ENCODE assay signal across 8 cellular contexts in the genomic region with DNA sequence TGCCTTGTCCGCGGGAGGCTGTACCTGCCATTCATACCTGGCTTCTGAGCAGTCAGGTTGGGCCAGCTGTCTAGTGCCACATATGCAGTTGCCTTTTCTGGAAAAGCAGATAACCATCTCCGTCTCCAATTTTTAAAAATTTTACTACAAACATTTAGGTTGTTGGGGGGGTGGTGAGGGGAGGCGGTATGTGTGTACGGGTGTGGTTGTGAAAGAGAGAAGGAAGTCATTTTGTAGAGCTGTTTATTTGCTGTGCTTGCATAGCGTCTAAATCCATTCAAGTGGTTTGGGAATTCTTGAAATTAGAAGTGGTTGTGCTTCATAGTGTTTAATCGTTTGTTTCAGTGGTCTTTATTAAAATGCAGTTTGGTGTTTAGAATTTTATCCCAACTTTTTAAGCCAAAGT. TPM values are rescaled to one million over a fixed set of nuclear protein-coding genes. Genes with fewer than 3 reads are reported as not detected.
DNase-seq lines count a peak whose midpoint lies in the region; ATAC-seq, FAIRE-seq and TF ChIP-seq lines count a peak whose summit lies in the region.

No MANE protein-coding gene starts in this region.

- H3K27ac ChIP-seq in lung (ENCODE audit: low read depth in 1 of 2, low read length in 1 of 2) (peak overlapping the region; percentile 98), upper lobe of right lung (peak overlapping the region; percentile 91)

- H3K36me3 ChIP-seq in bronchial epithelial cell (ENCODE audit: control insufficient read depth, insufficient read depth, low read length) (no peaks in the 10 kb centered on the region), lung (ENCODE audit: control insufficient read depth in 2 of 2, insufficient read depth in 2 of 2, low read length in 2 of 2) (no peaks in the 10 kb centered on the region), upper lobe of right lung (no peaks in the 10 kb centered on the region)

- no peak for FAIRE-seq in bronchial epithelial cell (lab: Jason Lieb, UNC)

- no peak for TF ChIP-seq CTCF in LNCaP clone FGC (IDR thresholded peaks at IDR 0.05; ENCODE audit: control insufficient read depth, extremely low read depth, insufficient read depth)
- no peak for TF ChIP-seq CTCF in bronchial epithelial cell (IDR thresholded peaks at IDR 0.05; ENCODE audit: insufficient read depth, low read length, severe bottlenecking)
- no peak for TF ChIP-seq CTCF in lung (IDR thresholded peaks at IDR 0.05; ENCODE audit: control extremely low read depth, extremely low read depth)
- no peak for TF ChIP-seq CTCF in upper lobe of right lung (IDR thresholded peaks at IDR 0.05)

- peak overlapping the region; percentile 64 for H3K4me3 ChIP-seq in LNCaP clone FGC (ENCODE audit: low read depth, low read length)
- peak overlapping the region; percentile 61 for H3K4me3 ChIP-seq in bronchial epithelial cell (ENCODE audit: low read depth, low read length)
- peak overlapping the region; percentile 89 for H3K4me3 ChIP-seq in lung
- H3K4me3 ChIP-seq in upper lobe of right lung = peak overlapping the region; percentile 77

- intact Hi-C loops in upper lobe of right lung (cut with DNase I) = no loop called here

- CTCF ChIA-PET in activated naive CD4-positive, alpha-beta T cell treated with anti-CD3 and anti-CD28 coated beads, Interleukin-2, amount 10 ng/mL, durations not matched to agents 7 days and 5 days (lab: Charles Lee) = interaction anchor here (1.0 kb wide), 2 partner anchors 40 to 41 kb away, joined by 4 to 5 read pairs; no protein-coding TSS in a partner anchor

- peak overlapping the region; percentile 72 for H3K4me3 Mint-ChIP-seq in activated naive CD4-positive, alpha-beta T cell treated with anti-CD3 and anti-CD28 coated beads, Interleukin-2, amount 10 ng/mL, durations not matched to agents 7 days and 5 days

- no peak for ATAC-seq in activated naive CD4-positive, alpha-beta T cell treated with anti-CD3 and anti-CD28 coated beads, Interleukin-2, amount 50 U/mL, for 72 hours
- no peak for ATAC-seq in lung (ENCODE audit: insufficient read depth, low FRiP score)
- ATAC-seq in upper lobe of right lung = peak; percentile 20
- no peak for ATAC-seq in GM21528 (IDR thresholded peaks at IDR 0.05; ENCODE audit: low FRiP score, unreplicated experiment)
- ATAC-seq in HG03139 (IDR thresholded peaks at IDR 0.05; ENCODE audit: unreplicated experiment) = no peak

- no peaks in the 10 kb centered on the region for H3K9me3 Mint-ChIP-seq in activated naive CD4-positive, alpha-beta T cell treated with anti-CD3 and anti-CD28 coated beads, Interleukin-2, amount 10 ng/mL, durations not matched to agents 7 days and 5 days
- no peaks in the 10 kb centered on the region for H3K9me3 Mint-ChIP-seq in activated naive CD4-positive, alpha-beta T cell treated with anti-CD3 and anti-CD28 coated beads, Interleukin-2, amount 50 U/mL, for 72 hours

- H3K27me3 ChIP-seq in bronchial epithelial cell (ENCODE audit: control insufficient read depth, insufficient read depth, low read length) = no peaks in the 10 kb centered on the region
- no peaks in the 10 kb centered on the region for H3K27me3 ChIP-seq in lung (ENCODE audit: control insufficient read depth, insufficient read depth)
- peaks cover 2% of the 10 kb centered on the region for H3K27me3 ChIP-seq in upper lobe of right lung

- H3K4me1 Mint-ChIP-seq in activated naive CD4-positive, alpha-beta T cell treated with anti-CD3 and anti-CD28 coated beads, Interleukin-2, amount 10 ng/mL, durations not matched to agents 7 days and 5 days = peaks cover 7% of the 10 kb centered on the region

- H3K4me1 ChIP-seq in lung (ENCODE audit: control insufficient read depth in 2 of 2, insufficient read depth in 2 of 2, low read length in 2 of 2) (peaks cover 3 to 8% of the 10 kb centered on the region in 2 donors), upper lobe of right lung (peaks cover 20% of the 10 kb centered on the region)

- peaks cover 68% of the 10 kb centered on the region for H3K27me3 Mint-ChIP-seq in activated naive CD4-positive, alpha-beta T cell treated with anti-CD3 and anti-CD28 coated beads, Interleukin-2, amount 10 ng/mL, durations not matched to agents 7 days and 5 days

- 1% methylated on average over 7 of the region's 7 CpGs for WGBS in lung, 2 donors

- H3K36me3 Mint-ChIP-seq in activated naive CD4-positive, alpha-beta T cell treated with anti-CD3 and anti-CD28 coated beads, Interleukin-2, amount 10 ng/mL, durations not matched to agents 7 days and 5 days = no peaks in the 10 kb centered on the region
- H3K36me3 Mint-ChIP-seq in activated naive CD4-positive, alpha-beta T cell treated with anti-CD3 and anti-CD28 coated beads, Interleukin-2, amount 50 U/mL, for 72 hours = peaks cover 0 to 12% of the 10 kb centered on the region in 2 donors

- no peak for DNase-seq in activated naive CD4-positive, alpha-beta T cell treated with anti-CD3 and anti-CD28 coated beads, Interleukin-2, amount 10 ng/mL, durations not matched to agents 7 days and 5 days
- no peak for DNase-seq in activated naive CD4-positive, alpha-beta T cell treated with anti-CD3 and anti-CD28 coated beads, Interleukin-2, amount 50 U/mL, for 72 hours (ENCODE audit: low spot score in 2 of 2)
- DNase-seq in LNCaP clone FGC (ENCODE audit: low read depth) (no peak), bronchial epithelial cell (ENCODE audit: low read depth) (no peak), lung (ENCODE audit: low spot score) (no peak), upper lobe of right lung (no peak)

- no peak overlapping the region for H3K27ac Mint-ChIP-seq in activated naive CD4-positive, alpha-beta T cell treated with anti-CD3 and anti-CD28 coated beads, Interleukin-2, amount 10 ng/mL, durations not matched to agents 7 days and 5 days
- no peak overlapping the region for H3K27ac Mint-ChIP-seq in activated naive CD4-positive, alpha-beta T cell treated with anti-CD3 and anti-CD28 coated beads, Interleukin-2, amount 50 U/mL, for 72 hours

- H3K9me3 ChIP-seq in lung (ENCODE audit: control insufficient read depth in 2 of 2, insufficient read depth in 1 of 2, low read length in 1 of 2) = no peaks in the 10 kb centered on the region
- H3K9me3 ChIP-seq in upper lobe of right lung = no peaks in the 10 kb centered on the region

RNA-seq across cellular contexts. Expression of a gene that starts 1.5 kb away (rescaled TPM):
- total RNA-seq in activated naive CD4-positive, alpha-beta T cell treated with anti-CD3 and anti-CD28 coated beads, Interleukin-2, amount 50 U/mL, for 72 hours = under 1 TPM in 1 of 2 donors, not detected in 1; 0.82 TPM
- total RNA-seq in bronchial epithelial cell (10.8 and 11.3 TPM in 2 replicates), lung (10 to 100 TPM in 1 of 2 donors, 1 to 10 TPM in 1; 9.8 to 29.0 TPM), upper lobe of right lung (11.1 TPM)
- polyA plus RNA-seq in lung = 10 to 100 TPM in 1 of 2 donors, 1 to 10 TPM in 1; 4.5 to 21.5 TPM

RNA-seq across cellular contexts. Expression of a gene that starts 41.1 kb away (rescaled TPM):
- 10 to 100 TPM; 27.0 to 44.3 TPM for total RNA-seq in activated naive CD4-positive, alpha-beta T cell treated with anti-CD3 and anti-CD28 coated beads, Interleukin-2, amount 50 U/mL, for 72 hours
- total RNA-seq in bronchial epithelial cell (18.2 and 22.6 TPM in 2 replicates), lung (10 to 100 TPM; 10.9 to 20.8 TPM), upper lobe of right lung (20.9 TPM)
- 1 to 10 TPM; 4.5 to 9.3 TPM for polyA plus RNA-seq in lung
